ENCODE assay signal across 16 cellular contexts in the genomic region with DNA sequence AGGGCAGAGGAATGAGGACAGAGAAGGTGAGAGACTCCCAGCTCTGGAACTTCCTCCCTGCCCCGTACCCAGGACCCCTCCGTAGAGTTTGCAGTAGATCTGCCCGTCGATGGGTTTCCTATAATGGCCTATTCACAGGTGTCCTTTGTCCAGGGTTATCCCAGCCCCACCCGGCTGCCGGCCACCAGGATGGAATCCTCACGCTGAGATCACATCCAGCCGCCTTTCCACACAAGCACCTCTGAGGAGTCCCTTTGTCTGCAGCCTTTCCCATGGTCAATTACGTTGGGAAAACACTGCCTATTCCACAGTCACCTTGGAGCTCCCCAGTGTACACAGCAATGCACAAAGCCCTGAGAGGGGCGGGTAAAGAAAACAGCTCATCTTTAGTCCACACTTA.
A peak's percentile ranks its signal among the peaks of the same experiment; 100 is the strongest.
DNase-seq lines count a peak whose midpoint lies in the region; ATAC-seq and TF ChIP-seq lines count a peak whose summit lies in the region.
"Had no signal": no experiment of that assay in that cellular context is flagged by ENCODE, and none has a peak within 500 bp of the region (broad histone marks: within the 10 kb centered on the region; RNA-seq: fewer than 3 reads in every experiment).

No MANE protein-coding gene starts in this region.

- intact Hi-C loops in CD4-positive, alpha-beta memory T cell (cut with micrococcal nuclease): loop anchor here (5.0 kb wide), 1 partner anchor 138 kb away; no protein-coding TSS in a partner anchor
- intact Hi-C loops in OCI-LY7 (cut with micrococcal nuclease; ENCODE audit: unreplicated experiment): no loop called here

- no peaks in the 10 kb centered on the region for H3K27me3 Mint-ChIP-seq in T-helper 1 cell treated with Interleukin-12 subunit alpha and Interleukin-12 subunit beta and Interleukin-4 antibody, amounts not matched to agents 30 μg/mL and 1 μg/mL, for 36 hours (ENCODE audit: low read depth)
- no peaks in the 10 kb centered on the region for H3K27me3 Mint-ChIP-seq in CD4-positive, alpha-beta memory T cell

- no peak for TF ChIP-seq CTCF in OCI-LY7 (conservative IDR thresholded peaks at IDR 0.05; ENCODE audit: low read length)
- no peak for TF ChIP-seq CTCF in WERI-Rb-1 (IDR thresholded peaks at IDR 0.05; ENCODE audit: low read depth, low read length)

- H2AK5ac ChIP-seq in mesenchymal stem cell (ENCODE audit: low read length, severe bottlenecking): peak overlapping the region; percentile 34

- H2BK120ac ChIP-seq in mesenchymal stem cell (ENCODE audit: low read depth, low read length): no peak overlapping the region

- H3K4me1 Mint-ChIP-seq in T-helper 1 cell treated with Interleukin-12 subunit alpha and Interleukin-12 subunit beta and Interleukin-4 antibody, amounts not matched to agents 30 μg/mL and 1 μg/mL, for 36 hours (ENCODE audit: low read depth): peaks cover 90% of the 10 kb centered on the region
- peaks cover 70 to 93% (median 78%) of the 10 kb centered on the region in 4 donors for H3K4me1 Mint-ChIP-seq in CD4-positive, alpha-beta memory T cell

- no peaks in the 10 kb centered on the region for H3K79me1 ChIP-seq in mesenchymal stem cell (replicated peaks; ENCODE audit: low read length, poor library complexity, severe bottlenecking)

- no peak overlapping the region for H4K8ac ChIP-seq in mesenchymal stem cell (ENCODE audit: low read length)

- DNase-seq in T-helper 1 cell (no peak), OCI-LY7 (ENCODE audit: low spot score) (no peak), mesenchymal stem cell (no peak), ecto neural progenitor cell (ENCODE audit: low spot score) (no peak), WERI-Rb-1 (no peak)
- DNase-seq in CD4-positive, alpha-beta memory T cell: no peak
- DNase-seq: endodermal cell, hypothalamus, left cardiac atrium, uterus had no signal

- H3K9me3 ChIP-seq in CD4-positive, alpha-beta memory T cell (ENCODE audit: control insufficient read depth in 1 of 2, low read length in 2 of 2): no peaks in the 10 kb centered on the region
- H3K9me3 ChIP-seq in OCI-LY7 (ENCODE audit: low read length) (no peaks in the 10 kb centered on the region), mesenchymal stem cell (ENCODE audit: control insufficient read depth, low read length) (no peaks in the 10 kb centered on the region), WERI-Rb-1 (ENCODE audit: severe bottlenecking) (no peaks in the 10 kb centered on the region)
- H3K9me3 ChIP-seq: HAP-1, SJSA1, uterus had no signal

- H3K27ac Mint-ChIP-seq in T-helper 1 cell treated with Interleukin-12 subunit alpha and Interleukin-12 subunit beta and Interleukin-4 antibody, amounts not matched to agents 30 μg/mL and 1 μg/mL, for 36 hours: peak overlapping the region; percentile 99
- H3K27ac Mint-ChIP-seq in CD4-positive, alpha-beta memory T cell: peak overlapping the region; percentile 76 to 97 (median 89)
- H3K27ac Mint-ChIP-seq: endodermal cell, progenitor cell of endocrine pancreas had no signal

- H3K36me3 ChIP-seq in CD4-positive, alpha-beta memory T cell (ENCODE audit: insufficient read depth, low read length): no peaks in the 10 kb centered on the region
- H3K36me3 ChIP-seq in OCI-LY7 (ENCODE audit: insufficient read depth, low read length) (no peaks in the 10 kb centered on the region), mesenchymal stem cell (ENCODE audit: control insufficient read depth in 1 of 2, insufficient read depth in 2 of 2, low read depth in 1 of 2, low read length in 2 of 2) (no peaks in the 10 kb centered on the region), WERI-Rb-1 (no peaks in the 10 kb centered on the region)
- H3K36me3 ChIP-seq: cardiac muscle cell, HAP-1, SJSA1, uterus had no signal

- H2BK5ac ChIP-seq in mesenchymal stem cell (ENCODE audit: low read depth, low read length, poor library complexity, severe bottlenecking): no peak overlapping the region

- H3K9me3 Mint-ChIP-seq in T-helper 1 cell treated with Interleukin-12 subunit alpha and Interleukin-12 subunit beta and Interleukin-4 antibody, amounts not matched to agents 30 μg/mL and 1 μg/mL, for 36 hours: no peaks in the 10 kb centered on the region
- H3K9me3 Mint-ChIP-seq in CD4-positive, alpha-beta memory T cell: no peaks in the 10 kb centered on the region
- H3K9me3 Mint-ChIP-seq: endodermal cell had no signal

- H3K14ac ChIP-seq in mesenchymal stem cell (ENCODE audit: low read length in 2 of 2): no peak overlapping the region

- no peak overlapping the region for H3K23ac ChIP-seq in mesenchymal stem cell (ENCODE audit: low read length in 2 of 2)

- CTCF ChIA-PET in CD4-positive, alpha-beta memory T cell (lab: Charles Lee; ENCODE audit: partially characterized antibody): interaction anchor here (1.3 to 2.5 kb wide), 3 partner anchors 9 to 217 kb away, joined by 4 to 10 read pairs (median 5); no protein-coding TSS in a partner anchor
- CTCF ChIA-PET in OCI-LY7 (lab: Charles Lee; ENCODE audit: unreplicated experiment): no interaction called here

- H3K4me2 ChIP-seq in OCI-LY7 (ENCODE audit: low read length) (peak overlapping the region; percentile 89), mesenchymal stem cell (ENCODE audit: low read length, poor library complexity, severe bottlenecking) (no peak overlapping the region)

- no peak overlapping the region for H4K91ac ChIP-seq in mesenchymal stem cell (ENCODE audit: low read length)

- no TSS peak for BruUV-seq in OCI-LY7 (replicated peaks; lab: Mats Ljungman, UMichigan)

- no peak overlapping the region for H2BK15ac ChIP-seq in mesenchymal stem cell (ENCODE audit: low read depth, poor library complexity, severe bottlenecking)

- POLR2A ChIA-PET in CD4-positive, alpha-beta memory T cell (lab: Charles Lee; ENCODE audit: partially characterized antibody): interaction anchor here (1.2 to 4.2 kb wide), 4 partner anchors 9 to 130 kb away, joined by 3 to 60 read pairs (median 22); no protein-coding TSS in a partner anchor
- POLR2A ChIA-PET in OCI-LY7 (lab: Charles Lee): no interaction called here

- no peak for ATAC-seq in HG03460 (IDR thresholded peaks at IDR 0.05; ENCODE audit: unreplicated experiment)
- ATAC-seq: left cardiac atrium had no signal

- H4K20me1 ChIP-seq in OCI-LY7 (ENCODE audit: insufficient read depth, low read length): no peaks in the 10 kb centered on the region

- no peak overlapping the region; the same call in 1 of the 2 replicates for H2AFZ ChIP-seq in OCI-LY7 (ENCODE audit: low read length)
- no peak overlapping the region for H2AFZ ChIP-seq in mesenchymal stem cell (ENCODE audit: low read depth, low read length)

- peaks cover 79% of the 10 kb centered on the region for H3K4me1 ChIP-seq in CD4-positive, alpha-beta memory T cell (ENCODE audit: insufficient read depth, low read length)
- H3K4me1 ChIP-seq in OCI-LY7 (ENCODE audit: insufficient read depth, low read length, poor library complexity, severe bottlenecking): peaks cover 42% of the 10 kb centered on the region
- peaks cover 43% of the 10 kb centered on the region for H3K4me1 ChIP-seq in mesenchymal stem cell (ENCODE audit: control insufficient read depth, insufficient read depth, low read depth, low read length)
- H3K4me1 ChIP-seq: HAP-1, uterus had no signal

- no peak overlapping the region for H3K4me3 Mint-ChIP-seq in T-helper 1 cell treated with Interleukin-12 subunit alpha and Interleukin-12 subunit beta and Interleukin-4 antibody, amounts not matched to agents 30 μg/mL and 1 μg/mL, for 36 hours
- H3K4me3 Mint-ChIP-seq in CD4-positive, alpha-beta memory T cell: peak overlapping the region in 7 of 8 donors; percentile 9 to 86 (median 40)
- H3K4me3 Mint-ChIP-seq: endodermal cell had no signal

- H3K27ac ChIP-seq in CD4-positive, alpha-beta memory T cell (ENCODE audit: low read depth, low read length): peak overlapping the region; percentile 57
- H3K27ac ChIP-seq in OCI-LY7 (ENCODE audit: low read depth, low read length, poor library complexity, severe bottlenecking): peak overlapping the region; percentile 73
- no peak overlapping the region for H3K27ac ChIP-seq in mesenchymal stem cell (ENCODE audit: low read length, poor library complexity, severe bottlenecking)
- H3K27ac ChIP-seq in WERI-Rb-1: no peak overlapping the region
- H3K27ac ChIP-seq: cardiac muscle cell, SJSA1, uterus had no signal

- 92% methylated on average over 10 of the region's 10 CpGs for WGBS in mesenchymal stem cell

- H2BK12ac ChIP-seq in mesenchymal stem cell (ENCODE audit: low read length in 2 of 2): no peak overlapping the region

- no peaks in the 10 kb centered on the region for H3K79me2 ChIP-seq in OCI-LY7 (ENCODE audit: insufficient read depth, low read depth, low read length)

- no peaks in the 10 kb centered on the region for H3K27me3 ChIP-seq in CD4-positive, alpha-beta memory T cell (ENCODE audit: insufficient read depth, low read length)
- H3K27me3 ChIP-seq in mesenchymal stem cell (ENCODE audit: control insufficient read depth in 1 of 2, insufficient read depth in 1 of 2, low read length in 2 of 2) (peaks cover 0 to 29% of the 10 kb centered on the region in 2 experiments), WERI-Rb-1 (ENCODE audit: insufficient read depth, low read depth, severe bottlenecking) (no peaks in the 10 kb centered on the region)
- H3K27me3 ChIP-seq: cardiac muscle cell, SJSA1, uterus had no signal

- no peak overlapping the region for H3K9ac ChIP-seq in mesenchymal stem cell (ENCODE audit: low read length)

- H3K36me3 Mint-ChIP-seq in T-helper 1 cell treated with Interleukin-12 subunit alpha and Interleukin-12 subunit beta and Interleukin-4 antibody, amounts not matched to agents 30 μg/mL and 1 μg/mL, for 36 hours (ENCODE audit: low read depth): peaks cover 9% of the 10 kb centered on the region
- H3K36me3 Mint-ChIP-seq in CD4-positive, alpha-beta memory T cell: no peaks in the 10 kb centered on the region

- no peak overlapping the region for H3K4ac ChIP-seq in mesenchymal stem cell (ENCODE audit: low read depth in 1 of 2, low read length in 2 of 2)

- no peaks in the 10 kb centered on the region for H3K9me2 ChIP-seq in OCI-LY7 (ENCODE audit: insufficient read depth, low read length)

- H3K18ac ChIP-seq in mesenchymal stem cell (ENCODE audit: low read depth in 1 of 2, low read length in 2 of 2): no peak overlapping the region

- no peak overlapping the region for H3K4me3 ChIP-seq in CD4-positive, alpha-beta memory T cell (ENCODE audit: low read length in 2 of 2)
- H3K4me3 ChIP-seq in OCI-LY7 (ENCODE audit: low read depth, low read length, poor library complexity, severe bottlenecking) (no peak overlapping the region), mesenchymal stem cell (ENCODE audit: insufficient read depth in 1 of 2, low read depth in 1 of 2, low read length in 2 of 2) (no peak overlapping the region), WERI-Rb-1 (ENCODE audit: low read depth, low read length) (no peak overlapping the region)
- H3K4me3 ChIP-seq: cardiac muscle cell, HAP-1, SJSA1, uterus had no signal

Comparison
In these comparisons a context has a peak if more than half of its experiments do, and no peak if none do; other contexts are left out.
1. H3K27ac ChIP-seq: peak in CD4-positive, alpha-beta memory T cell (single experiment) and OCI-LY7 (single experiment); none in mesenchymal stem cell (single experiment) and WERI-Rb-1 (single experiment).